In the genomic region with DNA sequence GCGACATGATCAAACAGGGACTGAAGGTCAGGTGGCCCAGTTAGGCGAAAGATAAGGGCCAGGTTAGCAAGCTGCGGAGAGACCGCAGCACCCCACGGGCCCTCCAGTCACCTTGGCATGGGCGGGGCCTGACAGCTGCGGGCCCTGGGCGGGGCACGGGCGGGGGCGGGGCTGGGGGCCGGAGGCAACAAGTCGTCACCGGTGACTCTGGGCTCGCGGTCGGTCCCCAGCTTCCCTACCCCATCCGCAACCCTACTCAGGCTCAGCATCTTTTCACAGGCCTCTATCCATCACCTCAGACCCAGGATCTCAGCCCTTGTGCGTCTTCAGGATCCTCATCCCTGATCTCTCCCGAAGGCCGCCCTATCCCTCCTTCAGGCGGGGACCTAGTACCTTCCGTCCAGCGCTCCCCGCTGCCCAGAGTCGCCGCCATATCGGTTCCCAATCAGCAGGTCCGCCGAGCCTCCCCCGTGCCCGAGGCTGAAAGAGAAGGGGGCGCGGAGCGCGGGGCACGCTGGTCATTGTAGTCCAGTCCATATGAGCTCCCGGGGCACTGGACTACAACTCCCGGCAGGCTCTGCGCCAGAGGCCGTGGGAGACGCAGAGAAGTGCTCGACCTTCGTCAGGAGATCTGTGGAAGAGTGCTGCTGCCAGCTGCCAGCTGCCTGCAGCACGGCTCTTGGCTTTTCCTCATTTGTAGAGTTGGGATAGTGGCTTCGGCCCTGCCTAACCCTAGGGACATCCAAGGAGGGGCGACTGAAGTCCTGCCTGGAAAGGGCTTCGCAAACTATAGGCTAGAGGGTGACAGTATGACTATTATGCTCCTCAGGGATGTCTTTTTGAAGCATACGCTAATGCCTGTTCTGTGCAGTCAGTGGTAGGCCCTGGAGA, we compare ENCODE assay signal across 8 cellular contexts. TPM values are rescaled to one million over a fixed set of nuclear protein-coding genes. Genes with fewer than 3 reads are reported as not detected.
DNase-seq lines count a peak whose midpoint lies in the region; ATAC-seq and TF ChIP-seq lines count a peak whose summit lies in the region.

Gene DNAJC18 (minus strand): TSS at position 513 of the 891 bp plus-strand sequence. CDS start 80 bp downstream, at position 433.

- peak; percentile 75 for DNase-seq in AG09319 (ENCODE audit: extremely low read depth, low read depth)
- DNase-seq in NCI-H460 (ENCODE audit: extremely low read depth, low read depth) = peak; percentile 83
- peak; percentile 88 for DNase-seq in activated CD4-positive, CD25-positive, alpha-beta regulatory T cell treated with anti-CD3 and anti-CD28 coated beads, Interleukin-2, amount 50 U/mL, for 72 hours
- DNase-seq in cerebellar cortex (ENCODE audit: low spot score) = peak; percentile 96
- DNase-seq in islet precursor cell = peak; percentile 96
- peak; percentile 74 to 88 for DNase-seq in stimulated activated CD4-positive, alpha-beta T cell treated with anti-CD3 and anti-CD28 coated beads, Interleukin-15, amount 100 ng/mL, for 1 hour (ENCODE audit: low read depth in 1 of 2, low spot score in 1 of 2)

- no peak for TF ChIP-seq CTCF in AG09319 (IDR thresholded peaks at IDR 0.05; ENCODE audit: low read depth, low read length)

- ATAC-seq in GM19043 (IDR thresholded peaks at IDR 0.05; ENCODE audit: low read depth, unreplicated experiment) (peak; percentile 93), HG03342 (IDR thresholded peaks at IDR 0.05; ENCODE audit: unreplicated experiment) (peak; percentile 87)

RNA-seq across cellular contexts. Expression of gene DNAJC18, which starts in this region (rescaled TPM):
- total RNA-seq in NCI-H460 (2014; rRNA removed; shearing (Covaris generic)) = 2.2 and 8.8 TPM in 2 replicates
- 2.2 and 8.5 TPM in 2 replicates for polyA plus RNA-seq in NCI-H460 (2014; cell fraction: nucleus; rRNA removed)

Comparison
In these comparisons a context has a peak if more than half of its experiments do, and no peak if none do; other contexts are left out.
1. Peak in every context shown above with its lines: DNase-seq and ATAC-seq.